ENCODE assay signal across 9 cellular contexts in genomic region chr6:64520050-64520449, GRCh38.
DNase-seq lines count a peak whose midpoint lies in the region; ATAC-seq and TF ChIP-seq lines count a peak whose summit lies in the region.
"Had no signal": no experiment of that assay in that cellular context is flagged by ENCODE, and none has a peak within 500 bp of the region (broad histone marks: within the 10 kb centered on the region; RNA-seq: fewer than 3 reads in every experiment).

No MANE protein-coding gene starts in this region.

- H3K4me1 ChIP-seq in right atrium auricular region = no peaks in the 10 kb centered on the region

- ATAC-seq in HG02571 (IDR thresholded peaks at IDR 0.05; ENCODE audit: unreplicated experiment) (peak; percentile 65), GM21360 (IDR thresholded peaks at IDR 0.05; ENCODE audit: unreplicated experiment) (no peak), GM18519 (IDR thresholded peaks at IDR 0.05; ENCODE audit: low FRiP score, unreplicated experiment) (no peak), GM18873 (IDR thresholded peaks at IDR 0.05; ENCODE audit: low FRiP score, unreplicated experiment) (no peak)

- H3K27ac ChIP-seq in right atrium auricular region = no peak overlapping the region

- H3K36me3 ChIP-seq in right atrium auricular region = no peaks in the 10 kb centered on the region

- TF ChIP-seq CTCF in right atrium auricular region (IDR thresholded peaks at IDR 0.05) = no peak

- no peak overlapping the region for H3K4me3 ChIP-seq in right atrium auricular region

- H3K27me3 ChIP-seq in right atrium auricular region = no peaks in the 10 kb centered on the region

- no peaks in the 10 kb centered on the region for H3K9me3 ChIP-seq in right atrium auricular region

- DNase-seq in AG08396 (ENCODE audit: low spot score) (peak; percentile 57), NCI-H226 (peak; percentile 89), fibroblast of the conjunctiva (ENCODE audit: low read depth) (peak; percentile 87), right atrium auricular region (ENCODE audit: low spot score) (no peak)
- DNase-seq: naive B cell had no signal
